Comparison of ENCODE assay signal across 9 cellular contexts in genomic region chr2:71545572-71546274, GRCh38.
DNase-seq lines count a peak whose midpoint lies in the region; ATAC-seq and TF ChIP-seq lines count a peak whose summit lies in the region.
"Had no signal": no experiment of that assay in that cellular context is flagged by ENCODE, and none has a peak within 500 bp of the region (broad histone marks: within the 10 kb centered on the region; RNA-seq: fewer than 3 reads in every experiment).

No MANE protein-coding gene starts in this region.

- peaks cover 0 to 2% (median 0%) of the 10 kb centered on the region in 3 donors for H3K9me3 Mint-ChIP-seq in IgD-negative memory B cell
- H3K9me3 Mint-ChIP-seq in activated naive CD8-positive, alpha-beta T cell treated with anti-CD3 and anti-CD28 coated beads, Interleukin-2, amount 10 ng/mL, durations not matched to agents 7 days and 5 days = no peaks in the 10 kb centered on the region

- no peaks in the 10 kb centered on the region for H3K36me3 Mint-ChIP-seq in IgD-negative memory B cell
- H3K36me3 Mint-ChIP-seq in activated naive CD8-positive, alpha-beta T cell treated with anti-CD3 and anti-CD28 coated beads, Interleukin-2, amount 10 ng/mL, durations not matched to agents 7 days and 5 days = no peaks in the 10 kb centered on the region

- H3K27ac Mint-ChIP-seq in IgD-negative memory B cell = peak overlapping the region in 1 of 3 donors; percentile 19
- H3K27ac Mint-ChIP-seq in activated naive CD8-positive, alpha-beta T cell treated with anti-CD3 and anti-CD28 coated beads, Interleukin-2, amount 10 ng/mL, durations not matched to agents 7 days and 5 days = peak overlapping the region; percentile 46

- TF ChIP-seq CTCF in GM12874 (IDR thresholded peaks at IDR 0.05; ENCODE audit: insufficient read depth, low read depth, low read length) = peak; percentile 65

- POLR2A ChIA-PET in activated naive CD8-positive, alpha-beta T cell treated with anti-CD3 and anti-CD28 coated beads, Interleukin-2, amount 10 ng/mL, durations not matched to agents 7 days and 5 days (lab: Charles Lee) = no interaction called here

- intact Hi-C loops in head of caudate nucleus (cut with DNase I) = loop anchor here (5.0 kb wide), 2 partner anchors 252 to 607 kb away; no protein-coding TSS in a partner anchor
- intact Hi-C loops in posterior cingulate gyrus (cut with DNase I) = loop anchor here (1.0 to 10.0 kb wide), 5 partner anchors 379 to 1339 kb away; partner anchors contain the start of gene SPR

- peak overlapping the region; percentile 14 for H2AFZ ChIP-seq in ACC112 (ENCODE audit: low read length, unreplicated experiment)

- H3K27me3 Mint-ChIP-seq in IgD-negative memory B cell = peaks cover 24% of the 10 kb centered on the region
- peaks cover 7% of the 10 kb centered on the region for H3K27me3 Mint-ChIP-seq in activated naive CD8-positive, alpha-beta T cell treated with anti-CD3 and anti-CD28 coated beads, Interleukin-2, amount 10 ng/mL, durations not matched to agents 7 days and 5 days

- ATAC-seq in activated naive CD8-positive, alpha-beta T cell treated with anti-CD3 and anti-CD28 coated beads, Interleukin-2, amount 10 ng/mL, durations not matched to agents 7 days and 5 days (ENCODE audit: low read depth) = peak; percentile 76
- ATAC-seq in HG03025 (IDR thresholded peaks at IDR 0.05; ENCODE audit: low FRiP score, unreplicated experiment) = no peak

- no peaks in the 10 kb centered on the region for H3K36me3 ChIP-seq in ACC112 (ENCODE audit: insufficient read depth, low read length)

- H3K4me3 ChIP-seq in ACC112 (ENCODE audit: low read depth, low read length) = peak overlapping the region; percentile 40

- H3K79me2 ChIP-seq in ACC112 (ENCODE audit: control insufficient read depth, insufficient read depth, low read length, unreplicated experiment) = no peaks in the 10 kb centered on the region

- DNase-seq in RPMI8226 = peak; percentile 58
- peak; percentile 52 for DNase-seq in activated naive CD8-positive, alpha-beta T cell treated with anti-CD3 and anti-CD28 coated beads, Interleukin-2, amount 10 ng/mL, durations not matched to agents 7 days and 5 days
- DNase-seq in head of caudate nucleus = peak in 41 of 42 donors; percentile 43 to 89 (median 68)
- DNase-seq in posterior cingulate gyrus = peak in 7 of 10 donors; percentile 52 to 92 (median 64)

- peak overlapping the region in 3 of 4 donors; percentile 59 to 81 (median 74) for H3K4me3 Mint-ChIP-seq in IgD-negative memory B cell
- H3K4me3 Mint-ChIP-seq in activated naive CD8-positive, alpha-beta T cell treated with anti-CD3 and anti-CD28 coated beads, Interleukin-2, amount 10 ng/mL, durations not matched to agents 7 days and 5 days = peak overlapping the region; percentile 58

- peaks cover 4% of the 10 kb centered on the region for H3K4me1 ChIP-seq in ACC112 (ENCODE audit: control insufficient read depth, insufficient read depth, low read length, unreplicated experiment)

- peaks cover 13% of the 10 kb centered on the region for H3K27me3 ChIP-seq in ACC112 (ENCODE audit: insufficient read depth, low read length)

- no peak overlapping the region for H3K27ac ChIP-seq in ACC112 (ENCODE audit: low read depth, low read length)
- H3K27ac ChIP-seq: skin epidermis had no signal

- peaks cover 0 to 8% (median 7%) of the 10 kb centered on the region in 3 donors for H3K4me1 Mint-ChIP-seq in IgD-negative memory B cell
- H3K4me1 Mint-ChIP-seq in activated naive CD8-positive, alpha-beta T cell treated with anti-CD3 and anti-CD28 coated beads, Interleukin-2, amount 10 ng/mL, durations not matched to agents 7 days and 5 days = peaks cover 9% of the 10 kb centered on the region
